15 cellular contexts compared by ENCODE assay signal in genomic region chr3:123335007-123335670, GRCh38.
DNase-seq lines count a peak whose midpoint lies in the region; ATAC-seq and TF ChIP-seq lines count a peak whose summit lies in the region.
"Had no signal": no experiment of that assay in that cellular context is flagged by ENCODE, and none has a peak within 500 bp of the region (broad histone marks: within the 10 kb centered on the region; RNA-seq: fewer than 3 reads in every experiment).

No MANE protein-coding gene starts in this region.

- H3K27ac ChIP-seq in esophagus squamous epithelium, result peak overlapping the region in 3 of 4 donors; percentile 32 to 73 (median 57)
- H3K27ac ChIP-seq: neural progenitor cell, PC-9 had no signal

- in situ Hi-C loops in G401 (cut with HindIII; ENCODE audit: low sequenced_read_pairs), result no loop called here

- peak; percentile 69 for ATAC-seq in GM19025 (IDR thresholded peaks at IDR 0.05; ENCODE audit: low read depth, unreplicated experiment)
- peak; percentile 24 for ATAC-seq in stimulated activated naive CD8-positive, alpha-beta T cell treated with anti-CD3 and anti-CD28 coated beads, Interleukin-15, Interleukin-2, amounts not matched to agents 100 U/mL and 50 U/mL, for 24 hours
- ATAC-seq: activated T-cell treated with anti-CD3 and anti-CD28 coated beads, Interleukin-2, amount 50 U/mL, for 4 hours had no signal

- peaks cover 0 to 42% (median 4%) of the 10 kb centered on the region in 3 donors for H3K4me1 ChIP-seq in esophagus squamous epithelium

- no peak for TF ChIP-seq CTCF in esophagus squamous epithelium (IDR thresholded peaks at IDR 0.05)

- peak; percentile 15 for DNase-seq in Jurkat, Clone E6-1 (ENCODE audit: low read depth, low spot score)
- no peak for DNase-seq in esophagus squamous epithelium (lab: John Stamatoyannopoulos, UW)
- DNase-seq in stimulated activated naive CD8-positive, alpha-beta T cell treated with anti-CD3 and anti-CD28 coated beads, Interleukin-15, Interleukin-2, amounts not matched to agents 100 U/mL and 50 U/mL, for 24 hours, result no peak
- DNase-seq in NK-92 (lab: John Stamatoyannopoulos, UW; ENCODE audit: unreplicated experiment), result no peak
- DNase-seq in DMS114 treated with DMSO at 0.1 percent for 48 hours (lab: John Stamatoyannopoulos, UW; ENCODE audit: unreplicated experiment), result no peak
- DNase-seq in 8988T, result no peak
- DNase-seq in G401 (ENCODE audit: low spot score), result no peak
- DNase-seq: activated T-cell treated with anti-CD3 and anti-CD28 coated beads, Interleukin-2, amount 50 U/mL, for 4 hours; anterior cingulate cortex; NCI-H1092; NCI-H345; PC-9; SW 1271 had no signal

- no peaks in the 10 kb centered on the region for H3K27me3 ChIP-seq in esophagus squamous epithelium
- H3K27me3 ChIP-seq: neural progenitor cell had no signal

- no peaks in the 10 kb centered on the region for H3K9me3 ChIP-seq in esophagus squamous epithelium

- TF ChIP-seq POLR2A in esophagus squamous epithelium (IDR thresholded peaks at IDR 0.05), result no peak

- no peak overlapping the region for H3K4me3 ChIP-seq in Jurkat, Clone E6-1 (ENCODE audit: low read length)
- no peak overlapping the region for H3K4me3 ChIP-seq in esophagus squamous epithelium
- H3K4me3 ChIP-seq: neural progenitor cell, PC-9 had no signal

- no peaks in the 10 kb centered on the region for H3K36me3 ChIP-seq in esophagus squamous epithelium
- H3K36me3 ChIP-seq: neural progenitor cell had no signal

- intact Hi-C loops in esophagus squamous epithelium (cut with DNase I), result no loop called here

- WGBS in esophagus squamous epithelium, 2 donors, result 63 to 69% methylated on average over 13 to 14 of the region's 14 CpGs
